Comparison of ENCODE assay signal across 10 cellular contexts in the genomic region with DNA sequence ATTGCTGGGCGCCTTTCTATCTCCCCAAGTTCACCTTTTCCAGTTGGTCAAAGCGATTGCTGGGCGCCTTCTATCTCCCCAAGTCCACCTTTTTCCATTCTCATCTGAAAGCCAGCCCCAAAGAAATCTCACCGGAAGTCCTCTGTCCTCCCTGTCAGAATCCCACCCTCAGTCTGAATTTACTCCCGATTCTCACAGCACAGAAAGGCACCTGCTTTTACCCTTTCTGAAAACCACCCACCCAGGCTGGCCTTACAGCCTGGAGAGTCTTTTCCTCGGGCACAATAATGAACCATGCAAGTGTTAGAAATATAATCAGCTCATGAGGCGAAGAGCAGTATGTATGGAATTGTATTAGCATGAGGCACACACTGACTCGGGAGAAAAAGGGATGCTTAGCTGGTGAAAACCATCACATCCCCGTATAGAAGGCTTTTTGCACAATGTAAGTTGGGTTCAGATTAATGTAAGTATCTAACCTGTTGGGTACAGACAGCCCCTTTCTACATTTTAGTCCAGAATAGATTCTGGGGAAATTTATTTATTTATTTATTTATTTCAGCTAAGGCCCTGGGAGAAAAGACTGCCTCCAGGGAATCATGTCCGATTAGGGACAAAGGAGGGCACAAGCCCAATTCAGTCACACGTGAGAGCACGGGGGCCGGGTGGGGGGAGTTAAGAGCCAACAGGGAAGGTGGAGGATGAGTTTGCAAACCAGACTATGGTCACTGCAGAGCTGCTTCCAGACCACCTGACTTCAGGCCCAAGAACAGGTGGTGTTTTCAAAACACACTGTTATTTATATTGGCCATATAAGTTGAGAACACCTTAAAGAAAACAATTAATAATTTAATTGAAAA.
DNase-seq lines count a peak whose midpoint lies in the region; ATAC-seq lines count a peak whose summit lies in the region.
"Had no signal": no experiment of that assay in that cellular context is flagged by ENCODE, and none has a peak within 500 bp of the region (broad histone marks: within the 10 kb centered on the region; RNA-seq: fewer than 3 reads in every experiment).

No MANE protein-coding gene starts in this region.

- no peaks in the 10 kb centered on the region for H3K27me3 Mint-ChIP-seq in stimulated activated memory B cell treated with anti-CD40 and anti-IgM and Interleukin-4, amounts not matched to agents 10 μg/mL and 1 μg/mL and 100 μg/mL, for 72 hours

- no peaks in the 10 kb centered on the region for H3K36me3 ChIP-seq in adipocyte (ENCODE audit: control insufficient read depth, insufficient read depth, low read length, severe bottlenecking)

- H3K9ac ChIP-seq in adipocyte (ENCODE audit: low read length): peak overlapping the region; percentile 86

- H3K36me3 Mint-ChIP-seq in stimulated activated memory B cell treated with anti-CD40 and anti-IgM and Interleukin-4, amounts not matched to agents 10 μg/mL and 1 μg/mL and 100 μg/mL, for 72 hours: no peaks in the 10 kb centered on the region

- peak overlapping the region; percentile 67 for H3K4me3 Mint-ChIP-seq in stimulated activated memory B cell treated with anti-CD40 and anti-IgM and Interleukin-4, amounts not matched to agents 10 μg/mL and 1 μg/mL and 100 μg/mL, for 72 hours
- H3K4me3 Mint-ChIP-seq: activated CD4-positive, alpha-beta T cell treated with anti-CD3 and anti-CD28 coated beads for 36 hours had no signal

- DNase-seq in DMS53 (lab: John Stamatoyannopoulos, UW) (peak; percentile 64), DMS53 treated with DMSO at 0.1 percent for 48 hours (lab: John Stamatoyannopoulos, UW; ENCODE audit: unreplicated experiment) (no peak), adipocyte (ENCODE audit: low read depth) (no peak), NCI-H2107 treated with DMSO at 0.1 percent for 48 hours (lab: John Stamatoyannopoulos, UW; ENCODE audit: unreplicated experiment) (no peak), superior temporal gyrus (ENCODE audit: extremely low spot score) (no peak)
- DNase-seq: activated CD4-positive, alpha-beta T cell treated with anti-CD3 and anti-CD28 coated beads for 36 hours; NCI-H2171 had no signal

- peaks cover 43% of the 10 kb centered on the region for H3K4me1 ChIP-seq in adipocyte (ENCODE audit: control insufficient read depth, insufficient read depth, low read length)

- no peaks in the 10 kb centered on the region for H3K9me3 Mint-ChIP-seq in stimulated activated memory B cell treated with anti-CD40 and anti-IgM and Interleukin-4, amounts not matched to agents 10 μg/mL and 1 μg/mL and 100 μg/mL, for 72 hours

- no peaks in the 10 kb centered on the region for H3K27me3 ChIP-seq in adipocyte (replicated peaks; ENCODE audit: control insufficient read depth, insufficient read depth, low read length)
- no peaks in the 10 kb centered on the region for H3K27me3 ChIP-seq in layer of hippocampus (ENCODE audit: control insufficient read depth, insufficient read depth, low read length)

- H3K27ac Mint-ChIP-seq in stimulated activated memory B cell treated with anti-CD40 and anti-IgM and Interleukin-4, amounts not matched to agents 10 μg/mL and 1 μg/mL and 100 μg/mL, for 72 hours: peak overlapping the region; percentile 29
- H3K27ac Mint-ChIP-seq: activated CD4-positive, alpha-beta T cell treated with anti-CD3 and anti-CD28 coated beads for 36 hours had no signal

- H3K4me1 Mint-ChIP-seq in stimulated activated memory B cell treated with anti-CD40 and anti-IgM and Interleukin-4, amounts not matched to agents 10 μg/mL and 1 μg/mL and 100 μg/mL, for 72 hours: peaks cover 24% of the 10 kb centered on the region

- peak overlapping the region; percentile 84 for H3K27ac ChIP-seq in layer of hippocampus (ENCODE audit: low read depth, low read length)

- peak overlapping the region; percentile 83 for H3K4me3 ChIP-seq in adipocyte (ENCODE audit: low read length)

- ATAC-seq in stimulated activated memory B cell treated with anti-CD40 and anti-IgM and Interleukin-4, amounts not matched to agents 10 μg/mL and 1 μg/mL and 100 μg/mL, for 72 hours: no peak
- ATAC-seq in GM18502 (IDR thresholded peaks at IDR 0.05; ENCODE audit: poor library complexity, unreplicated experiment): no peak
- ATAC-seq: activated CD4-positive, alpha-beta T cell treated with anti-CD3 and anti-CD28 coated beads for 36 hours had no signal

- no peaks in the 10 kb centered on the region for H3K9me3 ChIP-seq in adipocyte (ENCODE audit: control insufficient read depth, low read length)
